In the genomic region with DNA sequence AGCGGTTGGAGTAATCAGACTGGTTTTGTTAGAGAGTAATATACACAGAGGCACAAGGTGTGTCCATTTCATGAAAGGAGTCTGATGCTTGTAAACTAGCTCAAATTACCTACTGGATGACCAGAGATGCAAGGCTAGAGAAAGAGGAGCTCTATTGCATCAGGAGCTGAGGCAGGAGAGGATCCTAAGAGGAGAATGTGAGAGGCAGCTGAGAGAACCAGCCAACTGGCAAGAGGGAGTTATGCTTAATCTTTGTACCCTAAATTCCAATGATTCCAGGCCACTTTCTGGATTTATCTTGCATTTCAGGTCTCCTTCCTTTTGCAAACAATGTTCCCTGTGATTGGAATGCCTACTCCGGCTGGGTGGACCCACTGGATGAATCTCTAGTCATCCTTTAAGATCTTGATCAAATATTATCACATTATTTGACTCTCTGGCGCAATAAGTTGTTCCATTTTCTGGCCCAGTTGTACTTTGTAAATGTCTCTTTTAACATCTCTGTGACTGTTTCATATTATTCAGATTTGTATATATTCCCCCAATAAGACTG, we compare ENCODE assay signal across 1 cellular context.
TF ChIP-seq lines count a peak whose summit lies in the region.

No MANE protein-coding gene starts in this region.

TF ChIP-seq in HepG2, 621 proteins besides CTCF, POLR2A, EP300 and RAD21 (continued from another document and continues in another):
- TF ChIP-seq MBD4 (IDR thresholded peaks at IDR 0.05; ENCODE audit: borderline replicate concordance, low read length) (no peak), CHD2 (IDR thresholded peaks at IDR 0.05; ENCODE audit: low read depth, low read length) (no peak), HNF4G (IDR thresholded peaks at IDR 0.05; ENCODE audit: borderline replicate concordance, low read depth, low read length) (peak; percentile 73; the same call in 1 of the 2 replicates), HNF4G (CRISPR knock-in tag; IDR thresholded peaks at IDR 0.05; ENCODE audit: borderline replicate concordance, low read depth) (no peak), SIN3A (IDR thresholded peaks at IDR 0.05; ENCODE audit: borderline replicate concordance, low read depth, low read length) (no peak), ZBTB1 (CRISPR knock-in tag; IDR thresholded peaks at IDR 0.05; ENCODE audit: borderline replicate concordance) (no peak), MAFG (CRISPR knock-in tag; IDR thresholded peaks at IDR 0.05) (no peak), ZNF670 (CRISPR knock-in tag; IDR thresholded peaks at IDR 0.05; ENCODE audit: borderline replicate concordance) (no peak), NFE2L1 (CRISPR knock-in tag; IDR thresholded peaks at IDR 0.05; ENCODE audit: borderline replicate concordance) (no peak), MTF2 (CRISPR knock-in tag; IDR thresholded peaks at IDR 0.05; ENCODE audit: borderline replicate concordance) (no peak), SMAD1 (CRISPR knock-in tag; IDR thresholded peaks at IDR 0.05; ENCODE audit: borderline replicate concordance, low read depth) (no peak), HDAC1 (CRISPR knock-in tag; IDR thresholded peaks at IDR 0.05) (no peak), U2AF2 (IDR thresholded peaks at IDR 0.05; ENCODE audit: low read depth, low read length) (no peak), PBX3 (CRISPR knock-in tag; IDR thresholded peaks at IDR 0.05; ENCODE audit: borderline replicate concordance) (no peak), PHF5A (CRISPR knock-in tag; IDR thresholded peaks at IDR 0.05; ENCODE audit: low read depth, unreplicated experiment) (no peak), NR1H2 (CRISPR knock-in tag; IDR thresholded peaks at IDR 0.05; ENCODE audit: borderline replicate concordance, low read depth) (no peak), ETV6 (CRISPR knock-in tag; conservative IDR thresholded peaks at IDR 0.05) (no peak), SSRP1 (CRISPR knock-in tag; IDR thresholded peaks at IDR 0.05) (peak; percentile 54; the same call in 1 of the 2 replicates), MXI1 (IDR thresholded peaks at IDR 0.05; ENCODE audit: borderline replicate concordance, low read depth, low read length) (no peak), YEATS2 (CRISPR knock-in tag; IDR thresholded peaks at IDR 0.05; ENCODE audit: borderline replicate concordance) (no peak), ZNF773 (CRISPR knock-in tag; IDR thresholded peaks at IDR 0.05; ENCODE audit: borderline replicate concordance) (no peak), RARA (CRISPR knock-in tag; IDR thresholded peaks at IDR 0.05) (no peak), SRSF4 (IDR thresholded peaks at IDR 0.05; ENCODE audit: low read depth, low read length, poor library complexity, severe bottlenecking) (no peak), ZFP90 (CRISPR knock-in tag; IDR thresholded peaks at IDR 0.05; ENCODE audit: borderline replicate concordance) (no peak), SRSF9 (IDR thresholded peaks at IDR 0.05; ENCODE audit: borderline replicate concordance, insufficient read depth, low read depth, low read length, poor library complexity, severe bottlenecking) (no peak), RBM22 (optimal IDR thresholded peaks at IDR 0.05; ENCODE audit: low read length) (no peak), TAF1 (CRISPR knock-in tag; IDR thresholded peaks at IDR 0.05) (no peak), ZNF256 (CRISPR knock-in tag; conservative IDR thresholded peaks at IDR 0.05) (no peak), JUN (CRISPR knock-in tag; IDR thresholded peaks at IDR 0.05) (no peak), HNF1A (IDR thresholded peaks at IDR 0.05; ENCODE audit: low read depth) (no peak), HNF1A (CRISPR knock-in tag; IDR thresholded peaks at IDR 0.05; ENCODE audit: borderline replicate concordance) (no peak), AHR (CRISPR knock-in tag; IDR thresholded peaks at IDR 0.05) (no peak), ZKSCAN8 (CRISPR knock-in tag; IDR thresholded peaks at IDR 0.05; ENCODE audit: borderline replicate concordance) (no peak), CC2D1A (CRISPR knock-in tag; IDR thresholded peaks at IDR 0.05) (no peak), DMAP1 (CRISPR knock-in tag; IDR thresholded peaks at IDR 0.05) (no peak), ZNF883 (CRISPR knock-in tag; IDR thresholded peaks at IDR 0.05; ENCODE audit: not compliant biosample characterization) (no peak), SP140L (CRISPR knock-in tag; IDR thresholded peaks at IDR 0.05; ENCODE audit: borderline replicate concordance) (no peak), CENPX (CRISPR knock-in tag; IDR thresholded peaks at IDR 0.05) (no peak), PLRG1 (conservative IDR thresholded peaks at IDR 0.05) (no peak), ZNF549 (CRISPR knock-in tag; IDR thresholded peaks at IDR 0.05) (no peak), DPF2 (CRISPR knock-in tag; IDR thresholded peaks at IDR 0.05; ENCODE audit: borderline replicate concordance, low read depth) (no peak), TIGD3 (CRISPR knock-in tag; IDR thresholded peaks at IDR 0.05; ENCODE audit: borderline replicate concordance) (no peak), ZFX (CRISPR knock-in tag; IDR thresholded peaks at IDR 0.05; ENCODE audit: low read depth) (no peak), ZNF562 (CRISPR knock-in tag; IDR thresholded peaks at IDR 0.05; ENCODE audit: borderline replicate concordance) (no peak), ZNF775 (CRISPR knock-in tag; IDR thresholded peaks at IDR 0.05; ENCODE audit: borderline replicate concordance) (no peak), ZNF766 (CRISPR knock-in tag; IDR thresholded peaks at IDR 0.05; ENCODE audit: borderline replicate concordance) (no peak), ZNF747 (CRISPR knock-in tag; IDR thresholded peaks at IDR 0.05; ENCODE audit: borderline replicate concordance) (no peak), ZNF484 (CRISPR knock-in tag; IDR thresholded peaks at IDR 0.05; ENCODE audit: borderline replicate concordance, low read depth) (no peak), MAFF (IDR thresholded peaks at IDR 0.05; ENCODE audit: low read depth, low read length) (no peak), ZFP36L2 (CRISPR knock-in tag; IDR thresholded peaks at IDR 0.05) (no peak), MTA1 (CRISPR knock-in tag; IDR thresholded peaks at IDR 0.05; ENCODE audit: borderline replicate concordance) (no peak)
- TF ChIP-seq, protein P1, sequence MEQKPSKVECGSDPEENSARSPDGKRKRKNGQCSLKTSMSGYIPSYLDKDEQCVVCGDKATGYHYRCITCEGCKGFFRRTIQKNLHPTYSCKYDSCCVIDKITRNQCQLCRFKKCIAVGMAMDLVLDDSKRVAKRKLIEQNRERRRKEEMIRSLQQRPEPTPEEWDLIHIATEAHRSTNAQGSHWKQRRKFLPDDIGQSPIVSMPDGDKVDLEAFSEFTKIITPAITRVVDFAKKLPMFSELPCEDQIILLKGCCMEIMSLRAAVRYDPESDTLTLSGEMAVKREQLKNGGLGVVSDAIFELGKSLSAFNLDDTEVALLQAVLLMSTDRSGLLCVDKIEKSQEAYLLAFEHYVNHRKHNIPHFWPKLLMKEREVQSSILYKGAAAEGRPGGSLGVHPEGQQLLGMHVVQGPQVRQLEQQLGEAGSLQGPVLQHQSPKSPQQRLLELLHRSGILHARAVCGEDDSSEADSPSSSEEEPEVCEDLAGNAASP (CRISPR knock-in tag; IDR thresholded peaks at IDR 0.05; ENCODE audit: borderline replicate concordance): no peak
- TF ChIP-seq, protein P2, sequence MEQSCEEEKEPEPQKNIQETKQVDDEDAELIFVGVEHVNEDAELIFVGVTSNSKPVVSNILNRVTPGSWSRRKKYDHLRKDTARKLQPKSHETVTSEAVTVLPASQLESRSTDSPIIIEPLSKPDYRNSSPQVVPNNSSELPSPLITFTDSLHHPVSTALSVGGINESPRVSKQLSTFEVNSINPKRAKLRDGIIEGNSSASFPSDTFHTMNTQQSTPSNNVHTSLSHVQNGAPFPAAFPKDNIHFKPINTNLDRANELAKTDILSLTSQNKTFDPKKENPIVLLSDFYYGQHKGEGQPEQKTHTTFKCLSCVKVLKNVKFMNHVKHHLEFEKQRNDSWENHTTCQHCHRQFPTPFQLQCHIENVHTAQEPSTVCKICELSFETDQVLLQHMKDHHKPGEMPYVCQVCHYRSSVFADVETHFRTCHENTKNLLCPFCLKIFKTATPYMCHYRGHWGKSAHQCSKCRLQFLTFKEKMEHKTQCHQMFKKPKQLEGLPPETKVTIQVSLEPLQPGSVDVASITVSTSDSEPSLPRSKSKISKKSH (CRISPR knock-in tag; IDR thresholded peaks at IDR 0.05; ENCODE audit: borderline replicate concordance): no peak
- TF ChIP-seq, protein P3, sequence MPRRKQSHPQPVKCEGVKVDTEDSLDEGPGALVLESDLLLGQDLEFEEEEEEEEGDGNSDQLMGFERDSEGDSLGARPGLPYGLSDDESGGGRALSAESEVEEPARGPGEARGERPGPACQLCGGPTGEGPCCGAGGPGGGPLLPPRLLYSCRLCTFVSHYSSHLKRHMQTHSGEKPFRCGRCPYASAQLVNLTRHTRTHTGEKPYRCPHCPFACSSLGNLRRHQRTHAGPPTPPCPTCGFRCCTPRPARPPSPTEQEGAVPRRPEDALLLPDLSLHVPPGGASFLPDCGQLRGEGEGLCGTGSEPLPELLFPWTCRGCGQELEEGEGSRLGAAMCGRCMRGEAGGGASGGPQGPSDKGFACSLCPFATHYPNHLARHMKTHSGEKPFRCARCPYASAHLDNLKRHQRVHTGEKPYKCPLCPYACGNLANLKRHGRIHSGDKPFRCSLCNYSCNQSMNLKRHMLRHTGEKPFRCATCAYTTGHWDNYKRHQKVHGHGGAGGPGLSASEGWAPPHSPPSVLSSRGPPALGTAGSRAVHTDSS (CRISPR knock-in tag; conservative IDR thresholded peaks at IDR 0.05): no peak
- TF ChIP-seq, protein P4, sequence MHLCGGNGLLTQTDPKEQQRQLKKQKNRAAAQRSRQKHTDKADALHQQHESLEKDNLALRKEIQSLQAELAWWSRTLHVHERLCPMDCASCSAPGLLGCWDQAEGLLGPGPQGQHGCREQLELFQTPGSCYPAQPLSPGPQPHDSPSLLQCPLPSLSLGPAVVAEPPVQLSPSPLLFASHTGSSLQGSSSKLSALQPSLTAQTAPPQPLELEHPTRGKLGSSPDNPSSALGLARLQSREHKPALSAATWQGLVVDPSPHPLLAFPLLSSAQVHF (CRISPR knock-in tag; IDR thresholded peaks at IDR 0.05): no peak
- TF ChIP-seq, protein P5, sequence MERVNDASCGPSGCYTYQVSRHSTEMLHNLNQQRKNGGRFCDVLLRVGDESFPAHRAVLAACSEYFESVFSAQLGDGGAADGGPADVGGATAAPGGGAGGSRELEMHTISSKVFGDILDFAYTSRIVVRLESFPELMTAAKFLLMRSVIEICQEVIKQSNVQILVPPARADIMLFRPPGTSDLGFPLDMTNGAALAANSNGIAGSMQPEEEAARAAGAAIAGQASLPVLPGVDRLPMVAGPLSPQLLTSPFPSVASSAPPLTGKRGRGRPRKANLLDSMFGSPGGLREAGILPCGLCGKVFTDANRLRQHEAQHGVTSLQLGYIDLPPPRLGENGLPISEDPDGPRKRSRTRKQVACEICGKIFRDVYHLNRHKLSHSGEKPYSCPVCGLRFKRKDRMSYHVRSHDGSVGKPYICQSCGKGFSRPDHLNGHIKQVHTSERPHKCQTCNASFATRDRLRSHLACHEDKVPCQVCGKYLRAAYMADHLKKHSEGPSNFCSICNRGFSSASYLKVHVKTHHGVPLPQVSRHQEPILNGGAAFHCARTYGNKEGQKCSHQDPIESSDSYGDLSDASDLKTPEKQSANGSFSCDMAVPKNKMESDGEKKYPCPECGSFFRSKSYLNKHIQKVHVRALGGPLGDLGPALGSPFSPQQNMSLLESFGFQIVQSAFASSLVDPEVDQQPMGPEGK (CRISPR knock-in tag; IDR thresholded peaks at IDR 0.05): no peak
